1 cellular context compared by ENCODE assay signal in the genomic region with DNA sequence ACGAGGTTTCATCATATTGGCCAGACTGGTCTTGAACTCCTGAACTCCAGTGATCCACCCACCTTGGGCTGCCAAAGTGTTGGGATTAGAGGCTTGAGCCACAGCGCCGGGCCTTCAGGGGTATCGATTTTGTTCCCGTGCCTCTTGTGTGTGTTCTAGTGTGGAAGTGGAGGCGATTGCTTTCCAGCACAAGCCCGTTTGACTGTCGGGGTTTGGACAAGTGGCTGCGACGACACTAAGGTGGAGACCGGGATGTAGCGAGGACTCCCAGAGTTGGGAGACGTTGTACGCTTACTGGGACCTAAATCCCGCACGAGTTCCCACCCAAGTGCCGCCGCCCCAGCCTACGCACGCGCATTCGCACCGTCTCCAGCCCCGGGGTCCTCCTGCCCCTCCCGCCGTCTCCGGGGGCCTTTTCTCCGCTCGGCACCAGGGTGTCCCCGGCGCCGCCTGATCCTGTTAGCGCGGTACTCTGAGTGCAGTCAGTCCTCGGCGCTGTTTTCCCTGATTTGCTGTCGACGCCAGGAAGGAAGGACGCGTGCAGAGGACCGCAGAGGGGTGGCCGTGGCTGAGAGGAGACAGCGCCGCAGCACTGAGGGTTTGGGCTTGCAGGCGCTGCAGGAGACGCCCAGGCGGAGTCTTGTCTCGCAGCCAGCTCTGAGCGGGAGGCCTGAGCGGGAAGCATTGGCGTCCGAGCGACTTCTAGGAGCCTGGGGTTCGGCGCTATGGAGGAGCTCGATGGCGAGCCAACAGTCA.
A peak's percentile ranks its signal among the peaks of the same experiment; 100 is the strongest.
TF ChIP-seq lines count a peak whose summit lies in the region.

A gene with protein sequence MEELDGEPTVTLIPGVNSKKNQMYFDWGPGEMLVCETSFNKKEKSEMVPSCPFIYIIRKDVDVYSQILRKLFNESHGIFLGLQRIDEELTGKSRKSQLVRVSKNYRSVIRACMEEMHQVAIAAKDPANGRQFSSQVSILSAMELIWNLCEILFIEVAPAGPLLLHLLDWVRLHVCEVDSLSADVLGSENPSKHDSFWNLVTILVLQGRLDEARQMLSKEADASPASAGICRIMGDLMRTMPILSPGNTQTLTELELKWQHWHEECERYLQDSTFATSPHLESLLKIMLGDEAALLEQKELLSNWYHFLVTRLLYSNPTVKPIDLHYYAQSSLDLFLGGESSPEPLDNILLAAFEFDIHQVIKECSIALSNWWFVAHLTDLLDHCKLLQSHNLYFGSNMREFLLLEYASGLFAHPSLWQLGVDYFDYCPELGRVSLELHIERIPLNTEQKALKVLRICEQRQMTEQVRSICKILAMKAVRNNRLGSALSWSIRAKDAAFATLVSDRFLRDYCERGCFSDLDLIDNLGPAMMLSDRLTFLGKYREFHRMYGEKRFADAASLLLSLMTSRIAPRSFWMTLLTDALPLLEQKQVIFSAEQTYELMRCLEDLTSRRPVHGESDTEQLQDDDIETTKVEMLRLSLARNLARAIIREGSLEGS (plus strand): TSS at position 643 of the 756 bp plus-strand sequence. CDS start 83 bp downstream, at position 726.

TF ChIP-seq in HepG2, 621 proteins besides CTCF, POLR2A, EP300 and RAD21 (continued from another document and continues in another):
- TF ChIP-seq ZNF576 (CRISPR knock-in tag; IDR thresholded peaks at IDR 0.05) (0 out of 2 replicates have a peak, but pooled peaks have one; percentile 39), ZNF724P (CRISPR knock-in tag; IDR thresholded peaks at IDR 0.05; ENCODE audit: borderline replicate concordance) (peak; percentile 18; the same call in 1 of the 2 replicates), TGIF2 (CRISPR knock-in tag; IDR thresholded peaks at IDR 0.05) (peak; percentile 77), ZNF34 (CRISPR knock-in tag; IDR thresholded peaks at IDR 0.05; ENCODE audit: borderline replicate concordance) (peak; percentile 45; the same call in 1 of the 2 replicates), ZNF567 (CRISPR knock-in tag; IDR thresholded peaks at IDR 0.05; ENCODE audit: borderline replicate concordance) (peak; percentile 97; the same call in 1 of the 2 replicates), ZFY (CRISPR knock-in tag; IDR thresholded peaks at IDR 0.05) (peak; percentile 88), HNF4G (IDR thresholded peaks at IDR 0.05; ENCODE audit: borderline replicate concordance, low read depth, low read length) (no peak), HNF4G (CRISPR knock-in tag; IDR thresholded peaks at IDR 0.05; ENCODE audit: borderline replicate concordance, low read depth) (peak; percentile 59; the same call in 1 of the 2 replicates), KAT8 (CRISPR knock-in tag; IDR thresholded peaks at IDR 0.05) (peak; percentile 95), DPF2 (CRISPR knock-in tag; IDR thresholded peaks at IDR 0.05; ENCODE audit: borderline replicate concordance, low read depth) (no peak), GATA4 (IDR thresholded peaks at IDR 0.05; ENCODE audit: borderline replicate concordance, low read depth) (no peak; the same call in 1 of the 2 replicates), ZIK1 (CRISPR knock-in tag; IDR thresholded peaks at IDR 0.05; ENCODE audit: borderline replicate concordance, low read depth) (peak; percentile 86), DMAP1 (CRISPR knock-in tag; IDR thresholded peaks at IDR 0.05) (peak; percentile 83), ZNF367 (CRISPR knock-in tag; IDR thresholded peaks at IDR 0.05; ENCODE audit: borderline replicate concordance) (peak; percentile 11; the same call in 1 of the 2 replicates), TOPORS (CRISPR knock-in tag; IDR thresholded peaks at IDR 0.05) (no peak), ZNF570 (CRISPR knock-in tag; IDR thresholded peaks at IDR 0.05; ENCODE audit: borderline replicate concordance) (no peak), ZKSCAN5 (CRISPR knock-in tag; IDR thresholded peaks at IDR 0.05) (no peak), SALL2 (CRISPR knock-in tag; IDR thresholded peaks at IDR 0.05) (peak; percentile 74), GATAD2A (CRISPR knock-in tag; IDR thresholded peaks at IDR 0.05) (no peak; the same call in 1 of the 2 replicates), MIXL1 (CRISPR knock-in tag; IDR thresholded peaks at IDR 0.05) (no peak; the same call in 1 of the 2 replicates), ZNF451 (CRISPR knock-in tag; IDR thresholded peaks at IDR 0.05) (peak; percentile 91), ATF7 (IDR thresholded peaks at IDR 0.05) (no peak), ATF7 (CRISPR knock-in tag; IDR thresholded peaks at IDR 0.05) (peak; percentile 59; the same call in 1 of the 2 replicates), RELA (CRISPR knock-in tag; IDR thresholded peaks at IDR 0.05) (no peak; the same call in 1 of the 2 replicates), ZNF543 (CRISPR knock-in tag; IDR thresholded peaks at IDR 0.05) (peak; percentile 70; the same call in 1 of the 2 replicates), RARG (CRISPR knock-in tag; IDR thresholded peaks at IDR 0.05; ENCODE audit: low read depth) (no peak), TCF7L2 (IDR thresholded peaks at IDR 0.05; ENCODE audit: low read depth, low read length) (no peak), SNAI1 (CRISPR knock-in tag; IDR thresholded peaks at IDR 0.05; ENCODE audit: borderline replicate concordance) (0 out of 2 replicates have a peak, but pooled peaks have one; percentile 78), PTBP1 (IDR thresholded peaks at IDR 0.05; ENCODE audit: low read depth, low read length, poor library complexity, severe bottlenecking) (peak; percentile 69), NR3C1 (CRISPR knock-in tag; IDR thresholded peaks at IDR 0.05) (peak; percentile 63; the same call in 1 of the 2 replicates), FUBP1 (CRISPR knock-in tag; IDR thresholded peaks at IDR 0.05; ENCODE audit: borderline replicate concordance) (no peak), ZNF235 (CRISPR knock-in tag; IDR thresholded peaks at IDR 0.05; ENCODE audit: borderline replicate concordance) (peak; percentile 65; the same call in 1 of the 2 replicates), MBNL3 (CRISPR knock-in tag; conservative IDR thresholded peaks at IDR 0.05) (no peak), EHMT2 (IDR thresholded peaks at IDR 0.05; ENCODE audit: borderline replicate concordance, low read depth, low read length) (no peak; the same call in 1 of the 2 replicates), KLF16 (CRISPR knock-in tag; IDR thresholded peaks at IDR 0.05) (peak; percentile 57 to 94; a peak in 2 of 4 replicates), LCORL (IDR thresholded peaks at IDR 0.05) (peak; percentile 65; the same call in 1 of the 2 replicates), LCORL (CRISPR knock-in tag; IDR thresholded peaks at IDR 0.05) (peak; percentile 79), TP53 (CRISPR knock-in tag; conservative IDR thresholded peaks at IDR 0.05) (no peak; the same call in 1 of the 2 replicates), POLR2AphosphoS2 (IDR thresholded peaks at IDR 0.05; ENCODE audit: low read depth, low read length) (no peak), ZNF800 (CRISPR knock-in tag; IDR thresholded peaks at IDR 0.05) (peak; percentile 41), TBP (CRISPR knock-in tag; IDR thresholded peaks at IDR 0.05) (no peak)
- TF ChIP-seq, protein P1, sequence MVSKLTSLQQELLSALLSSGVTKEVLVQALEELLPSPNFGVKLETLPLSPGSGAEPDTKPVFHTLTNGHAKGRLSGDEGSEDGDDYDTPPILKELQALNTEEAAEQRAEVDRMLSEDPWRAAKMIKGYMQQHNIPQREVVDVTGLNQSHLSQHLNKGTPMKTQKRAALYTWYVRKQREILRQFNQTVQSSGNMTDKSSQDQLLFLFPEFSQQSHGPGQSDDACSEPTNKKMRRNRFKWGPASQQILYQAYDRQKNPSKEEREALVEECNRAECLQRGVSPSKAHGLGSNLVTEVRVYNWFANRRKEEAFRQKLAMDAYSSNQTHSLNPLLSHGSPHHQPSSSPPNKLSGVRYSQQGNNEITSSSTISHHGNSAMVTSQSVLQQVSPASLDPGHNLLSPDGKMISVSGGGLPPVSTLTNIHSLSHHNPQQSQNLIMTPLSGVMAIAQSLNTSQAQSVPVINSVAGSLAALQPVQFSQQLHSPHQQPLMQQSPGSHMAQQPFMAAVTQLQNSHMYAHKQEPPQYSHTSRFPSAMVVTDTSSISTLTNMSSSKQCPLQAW (CRISPR knock-in tag; IDR thresholded peaks at IDR 0.05) = peak; percentile 96
- TF ChIP-seq, protein P2, sequence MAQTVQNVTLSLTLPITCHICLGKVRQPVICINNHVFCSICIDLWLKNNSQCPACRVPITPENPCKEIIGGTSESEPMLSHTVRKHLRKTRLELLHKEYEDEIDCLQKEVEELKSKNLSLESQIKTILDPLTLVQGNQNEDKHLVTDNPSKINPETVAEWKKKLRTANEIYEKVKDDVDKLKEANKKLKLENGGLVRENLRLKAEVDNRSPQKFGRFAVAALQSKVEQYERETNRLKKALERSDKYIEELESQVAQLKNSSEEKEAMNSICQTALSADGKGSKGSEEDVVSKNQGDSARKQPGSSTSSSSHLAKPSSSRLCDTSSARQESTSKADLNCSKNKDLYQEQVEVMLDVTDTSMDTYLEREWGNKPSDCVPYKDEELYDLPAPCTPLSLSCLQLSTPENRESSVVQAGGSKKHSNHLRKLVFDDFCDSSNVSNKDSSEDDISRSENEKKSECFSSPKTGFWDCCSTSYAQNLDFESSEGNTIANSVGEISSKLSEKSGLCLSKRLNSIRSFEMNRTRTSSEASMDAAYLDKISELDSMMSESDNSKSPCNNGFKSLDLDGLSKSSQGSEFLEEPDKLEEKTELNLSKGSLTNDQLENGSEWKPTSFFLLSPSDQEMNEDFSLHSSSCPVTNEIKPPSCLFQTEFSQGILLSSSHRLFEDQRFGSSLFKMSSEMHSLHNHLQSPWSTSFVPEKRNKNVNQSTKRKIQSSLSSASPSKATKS (CRISPR knock-in tag; IDR thresholded peaks at IDR 0.05) = 0 out of 2 replicates have a peak, but pooled peaks have one; percentile 46
- TF ChIP-seq, protein P3, sequence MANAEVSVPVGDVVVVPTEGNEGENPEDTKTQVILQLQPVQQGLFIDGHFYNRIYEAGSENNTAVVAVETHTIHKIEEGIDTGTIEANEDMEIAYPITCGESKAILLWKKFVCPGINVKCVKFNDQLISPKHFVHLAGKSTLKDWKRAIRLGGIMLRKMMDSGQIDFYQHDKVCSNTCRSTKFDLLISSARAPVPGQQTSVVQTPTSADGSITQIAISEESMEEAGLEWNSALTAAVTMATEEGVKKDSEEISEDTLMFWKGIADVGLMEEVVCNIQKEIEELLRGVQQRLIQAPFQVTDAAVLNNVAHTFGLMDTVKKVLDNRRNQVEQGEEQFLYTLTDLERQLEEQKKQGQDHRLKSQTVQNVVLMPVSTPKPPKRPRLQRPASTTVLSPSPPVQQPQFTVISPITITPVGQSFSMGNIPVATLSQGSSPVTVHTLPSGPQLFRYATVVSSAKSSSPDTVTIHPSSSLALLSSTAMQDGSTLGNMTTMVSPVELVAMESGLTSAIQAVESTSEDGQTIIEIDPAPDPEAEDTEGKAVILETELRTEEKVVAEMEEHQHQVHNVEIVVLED (CRISPR knock-in tag; IDR thresholded peaks at IDR 0.05; ENCODE audit: borderline replicate concordance) = peak; percentile 95
- TF ChIP-seq, protein P4, sequence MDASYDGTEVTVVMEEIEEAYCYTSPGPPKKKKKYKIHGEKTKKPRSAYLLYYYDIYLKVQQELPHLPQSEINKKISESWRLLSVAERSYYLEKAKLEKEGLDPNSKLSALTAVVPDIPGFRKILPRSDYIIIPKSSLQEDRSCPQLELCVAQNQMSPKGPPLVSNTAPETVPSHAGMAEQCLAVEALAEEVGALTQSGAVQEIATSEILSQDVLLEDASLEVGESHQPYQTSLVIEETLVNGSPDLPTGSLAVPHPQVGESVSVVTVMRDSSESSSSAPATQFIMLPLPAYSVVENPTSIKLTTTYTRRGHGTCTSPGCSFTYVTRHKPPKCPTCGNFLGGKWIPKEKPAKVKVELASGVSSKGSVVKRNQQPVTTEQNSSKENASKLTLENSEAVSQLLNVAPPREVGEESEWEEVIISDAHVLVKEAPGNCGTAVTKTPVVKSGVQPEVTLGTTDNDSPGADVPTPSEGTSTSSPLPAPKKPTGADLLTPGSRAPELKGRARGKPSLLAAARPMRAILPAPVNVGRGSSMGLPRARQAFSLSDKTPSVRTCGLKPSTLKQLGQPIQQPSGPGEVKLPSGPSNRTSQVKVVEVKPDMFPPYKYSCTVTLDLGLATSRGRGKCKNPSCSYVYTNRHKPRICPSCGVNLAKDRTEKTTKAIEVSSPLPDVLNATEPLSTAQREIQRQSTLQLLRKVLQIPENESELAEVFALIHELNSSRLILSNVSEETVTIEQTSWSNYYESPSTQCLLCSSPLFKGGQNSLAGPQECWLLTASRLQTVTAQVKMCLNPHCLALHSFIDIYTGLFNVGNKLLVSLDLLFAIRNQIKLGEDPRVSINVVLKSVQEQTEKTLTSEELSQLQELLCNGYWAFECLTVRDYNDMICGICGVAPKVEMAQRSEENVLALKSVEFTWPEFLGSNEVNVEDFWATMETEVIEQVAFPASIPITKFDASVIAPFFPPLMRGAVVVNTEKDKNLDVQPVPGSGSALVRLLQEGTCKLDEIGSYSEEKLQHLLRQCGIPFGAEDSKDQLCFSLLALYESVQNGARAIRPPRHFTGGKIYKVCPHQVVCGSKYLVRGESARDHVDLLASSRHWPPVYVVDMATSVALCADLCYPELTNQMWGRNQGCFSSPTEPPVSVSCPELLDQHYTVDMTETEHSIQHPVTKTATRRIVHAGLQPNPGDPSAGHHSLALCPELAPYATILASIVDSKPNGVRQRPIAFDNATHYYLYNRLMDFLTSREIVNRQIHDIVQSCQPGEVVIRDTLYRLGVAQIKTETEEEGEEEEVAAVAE (CRISPR knock-in tag; IDR thresholded peaks at IDR 0.05; ENCODE audit: borderline replicate concordance) = 0 out of 2 replicates have a peak, but pooled peaks have one; percentile 61
